Comparison of ENCODE assay signal across 7 cellular contexts in the genomic region with DNA sequence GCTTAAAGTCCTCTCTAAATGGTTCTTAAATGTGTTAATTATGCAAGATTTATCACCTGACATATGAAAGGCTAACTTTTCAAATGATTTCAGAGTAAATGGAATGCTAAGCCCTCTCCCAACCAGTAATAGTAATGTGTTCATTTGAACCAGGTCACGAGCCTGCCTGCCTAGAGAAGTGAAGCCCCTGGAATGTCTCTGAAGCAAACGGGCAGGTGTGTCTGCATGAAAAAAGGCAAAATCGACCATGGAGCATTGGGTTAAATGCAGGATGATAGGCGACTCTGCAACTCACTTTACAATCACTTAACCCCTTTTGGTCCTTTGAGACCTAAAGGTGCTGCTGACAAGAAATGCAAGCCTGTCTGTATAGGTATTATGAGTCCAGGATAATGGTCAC.
"Had no signal": no experiment of that assay in that cellular context is flagged by ENCODE, and none has a peak within 500 bp of the region (broad histone marks: within the 10 kb centered on the region; RNA-seq: fewer than 3 reads in every experiment).

No MANE protein-coding gene starts in this region.

- H3K27ac ChIP-seq: HL-60, KMS-11 had no signal

- H3K4me1 Mint-ChIP-seq: IgD-negative memory B cell had no signal

- H3K4me3 Mint-ChIP-seq: IgD-negative memory B cell had no signal

- H3K9me3 Mint-ChIP-seq: IgD-negative memory B cell had no signal

- H3K4me2 ChIP-seq: KMS-11 had no signal

- H3K36me3 Mint-ChIP-seq: IgD-negative memory B cell had no signal

- H3K9ac ChIP-seq: KMS-11 had no signal

- H3K27me3 Mint-ChIP-seq: IgD-negative memory B cell had no signal

- H3K27ac Mint-ChIP-seq: IgD-negative memory B cell had no signal

- FAIRE-seq: H54 had no signal

- DNase-seq: GOT3, HCEC 1CT, KBM-7 had no signal
